Comparison of ENCODE assay signal across 27 cellular contexts in genomic region chr5:168176941-168177340, GRCh38.
"Had no signal": no experiment of that assay in that cellular context is flagged by ENCODE, and none has a peak within 500 bp of the region (broad histone marks: within the 10 kb centered on the region; RNA-seq: fewer than 3 reads in every experiment).

No MANE protein-coding gene starts in this region.

- H3K27ac Mint-ChIP-seq: mesothelial cell of epicardium; naive B cell; natural killer cell; nephron progenitor cell; stimulated activated effector memory CD8-positive, alpha-beta T cell treated with anti-CD3 and anti-CD28 coated beads, Interleukin-12 subunit alpha, Interleukin-12 subunit beta, amount 100 ng/mL, for 72 hours; stimulated activated naive CD8-positive, alpha-beta T cell treated with anti-CD3 and anti-CD28 coated beads, Interleukin-15, Interleukin-2, amounts not matched to agents 100 ng/mL and 50 ng/mL, for 24 hours; type B pancreatic cell had no signal

- ATAC-seq: left lobe of liver; lower lobe of right lung; natural killer cell; pancreas; right cardiac atrium; stimulated activated effector memory CD8-positive, alpha-beta T cell treated with anti-CD3 and anti-CD28 coated beads, Interleukin-12 subunit alpha, Interleukin-12 subunit beta, amount 100 ng/mL, for 72 hours had no signal

- H3K36me3 ChIP-seq: lower lobe of right lung, pancreas, prostate gland, spleen, tibial nerve, uterus had no signal

- H3K4me1 Mint-ChIP-seq: naive B cell; natural killer cell; stimulated activated effector memory CD8-positive, alpha-beta T cell treated with anti-CD3 and anti-CD28 coated beads, Interleukin-12 subunit alpha, Interleukin-12 subunit beta, amount 100 ng/mL, for 72 hours had no signal

- H3K4me3 ChIP-seq: lower lobe of right lung, pancreas, prostate gland, spleen, tibial nerve, uterus had no signal

- H3K27me3 Mint-ChIP-seq: naive B cell; stimulated activated naive CD8-positive, alpha-beta T cell treated with anti-CD3 and anti-CD28 coated beads, Interleukin-15, Interleukin-2, amounts not matched to agents 100 ng/mL and 50 ng/mL, for 24 hours had no signal

- H3K4me3 Mint-ChIP-seq: mesothelial cell of epicardium; naive B cell; natural killer cell; nephron progenitor cell; stimulated activated effector memory CD8-positive, alpha-beta T cell treated with anti-CD3 and anti-CD28 coated beads, Interleukin-12 subunit alpha, Interleukin-12 subunit beta, amount 100 ng/mL, for 72 hours; stimulated activated naive CD8-positive, alpha-beta T cell treated with anti-CD3 and anti-CD28 coated beads, Interleukin-15, Interleukin-2, amounts not matched to agents 100 ng/mL and 50 ng/mL, for 24 hours; type B pancreatic cell had no signal

- H3K27me3 ChIP-seq: pancreas, spleen, tibial nerve, uterus had no signal

- H3K27ac ChIP-seq: lower lobe of right lung, pancreas, prostate gland, spleen, tibial nerve, uterus had no signal

- H3K4me1 ChIP-seq: lower lobe of right lung, pancreas, prostate gland, spleen, uterus had no signal

- H3K9me3 ChIP-seq: lower lobe of right lung, pancreas, prostate gland, spleen, tibial nerve, uterus had no signal

- DNase-seq: hippocampal formation; kidney glomerular epithelial cell; left cardiac atrium; lower lobe of right lung; mammary epithelial cell; mesenchymal stem cell; naive B cell; natural killer cell; nephron progenitor cell; nucleus accumbens; pancreas; posterior cingulate gyrus; retina; right cardiac atrium; small intestine; spleen; stimulated activated CD4-positive, alpha-beta T cell treated with anti-CD3 and anti-CD28 coated beads, Interleukin-4, amount 100 ng/mL, for 24 hours; stimulated activated naive CD4-positive, alpha-beta T cell; substantia nigra; uterus had no signal

- H3K36me3 Mint-ChIP-seq: mesothelial cell of epicardium; naive B cell; natural killer cell; stimulated activated effector memory CD8-positive, alpha-beta T cell treated with anti-CD3 and anti-CD28 coated beads, Interleukin-12 subunit alpha, Interleukin-12 subunit beta, amount 100 ng/mL, for 72 hours had no signal
